In the genomic region with DNA sequence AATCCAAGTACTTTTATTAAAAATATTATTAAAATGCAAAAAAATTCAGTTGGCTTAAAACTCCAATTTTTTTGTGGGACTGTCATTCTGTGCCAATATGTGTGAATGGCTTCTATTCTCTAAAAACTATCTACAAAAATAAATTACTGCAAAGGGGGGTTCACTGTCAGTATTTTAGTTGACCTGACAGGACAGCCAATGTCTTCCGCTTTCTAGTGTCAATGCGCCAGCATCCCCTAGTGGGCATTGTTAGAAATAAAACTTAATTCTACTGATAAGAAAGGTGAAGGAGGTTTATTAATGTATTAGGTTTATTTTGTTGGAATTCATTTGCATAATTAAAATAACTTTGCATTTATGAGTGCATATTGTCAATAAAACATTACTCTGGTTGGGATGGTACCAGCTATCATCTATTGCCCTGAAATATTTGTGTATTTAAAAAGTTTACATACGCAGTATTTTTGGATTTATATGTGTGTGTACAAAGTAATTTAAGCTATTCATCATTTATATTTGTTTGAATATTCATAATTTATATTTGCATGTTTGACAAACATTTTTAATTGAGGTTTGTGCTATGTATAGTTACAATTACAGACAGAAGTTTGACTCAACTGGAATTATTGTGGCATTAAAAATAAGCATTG, we compare ENCODE assay signal across 1 cellular context.
TF ChIP-seq lines count a peak whose summit lies in the region.

No MANE protein-coding gene starts in this region.

TF ChIP-seq in SK-N-SH treated with all-trans-retinoic acid at 6 μM for 48 hours, 23 proteins besides CTCF, POLR2A, EP300 and RAD21 (continued from another document):
- TF ChIP-seq, protein P1, sequence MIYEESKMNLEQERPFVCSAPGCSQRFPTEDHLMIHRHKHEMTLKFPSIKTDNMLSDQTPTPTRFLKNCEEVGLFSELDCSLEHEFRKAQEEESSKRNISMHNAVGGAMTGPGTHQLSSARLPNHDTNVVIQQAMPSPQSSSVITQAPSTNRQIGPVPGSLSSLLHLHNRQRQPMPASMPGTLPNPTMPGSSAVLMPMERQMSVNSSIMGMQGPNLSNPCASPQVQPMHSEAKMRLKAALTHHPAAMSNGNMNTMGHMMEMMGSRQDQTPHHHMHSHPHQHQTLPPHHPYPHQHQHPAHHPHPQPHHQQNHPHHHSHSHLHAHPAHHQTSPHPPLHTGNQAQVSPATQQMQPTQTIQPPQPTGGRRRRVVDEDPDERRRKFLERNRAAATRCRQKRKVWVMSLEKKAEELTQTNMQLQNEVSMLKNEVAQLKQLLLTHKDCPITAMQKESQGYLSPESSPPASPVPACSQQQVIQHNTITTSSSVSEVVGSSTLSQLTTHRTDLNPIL (CRISPR knock-in tag; IDR thresholded peaks at IDR 0.05; ENCODE audit: low read depth) = no peak
- no peak for TF ChIP-seq ZNF565 (CRISPR knock-in tag; conservative IDR thresholded peaks at IDR 0.05; ENCODE audit: low read depth)
- TF ChIP-seq BACH2 (CRISPR knock-in tag; IDR thresholded peaks at IDR 0.05; ENCODE audit: borderline replicate concordance) = no peak
- TF ChIP-seq ISL1 (CRISPR knock-in tag; IDR thresholded peaks at IDR 0.05) = no peak
- TF ChIP-seq CSDC2 (CRISPR knock-in tag; IDR thresholded peaks at IDR 0.05) = no peak
- no peak for TF ChIP-seq OSR1 (CRISPR knock-in tag; IDR thresholded peaks at IDR 0.05)
- no peak for TF ChIP-seq RARB (CRISPR knock-in tag; IDR thresholded peaks at IDR 0.05)
- TF ChIP-seq ARNTL (CRISPR knock-in tag; IDR thresholded peaks at IDR 0.05; ENCODE audit: borderline replicate concordance, low read depth) = no peak
